Comparison of ENCODE assay signal across 1 cellular context in genomic region chr19:54160182-54160811, GRCh38.
A peak's percentile ranks its signal among the peaks of the same experiment; 100 is the strongest.
TF ChIP-seq lines count a peak whose summit lies in the region.

No MANE protein-coding gene starts in this region.

TF ChIP-seq in HEK293, 187 proteins besides CTCF, POLR2A, EP300 and RAD21 (continued from another document):
- TF ChIP-seq TSHZ1 (tag by site-specific recombination; IDR thresholded peaks at IDR 0.05; ENCODE audit: borderline replicate concordance), result no peak
- TF ChIP-seq ZFP41 (tag by site-specific recombination; IDR thresholded peaks at IDR 0.05; ENCODE audit: borderline replicate concordance), result no peak
- TF ChIP-seq ZNF404 (tag by site-specific recombination; IDR thresholded peaks at IDR 0.05), result no peak
- peak; percentile 58; the same call in 1 of the 2 replicates for TF ChIP-seq ZFP37 (tag by site-specific recombination; IDR thresholded peaks at IDR 0.05)
- TF ChIP-seq ZFHX2 (tag by site-specific recombination; conservative IDR thresholded peaks at IDR 0.05), result peak; percentile 92
- no peak; the same call in 1 of the 2 replicates for TF ChIP-seq ZSCAN30 (tag by site-specific recombination; IDR thresholded peaks at IDR 0.05)
- TF ChIP-seq ZNF623 (tag by site-specific recombination; IDR thresholded peaks at IDR 0.05), result no peak
- TF ChIP-seq ZNF19 (tag by site-specific recombination; IDR thresholded peaks at IDR 0.05; ENCODE audit: low read depth), result no peak
- TF ChIP-seq SP7 (tag by site-specific recombination; IDR thresholded peaks at IDR 0.05), result no peak
- TF ChIP-seq ZBTB26 (tag by site-specific recombination; optimal IDR thresholded peaks at IDR 0.05), result peak; percentile 9
- peak; percentile 57 for TF ChIP-seq SP2 (tag by site-specific recombination; IDR thresholded peaks at IDR 0.05)
- 0 out of 2 replicates have a peak, but pooled peaks have one; percentile 23 for TF ChIP-seq ZNF24 (tag by site-specific recombination; IDR thresholded peaks at IDR 0.05)
- TF ChIP-seq ZNF704 (tag by site-specific recombination; IDR thresholded peaks at IDR 0.05), result no peak
- peak; percentile 55; the same call in 1 of the 2 replicates for TF ChIP-seq ZNF2 (tag by site-specific recombination; IDR thresholded peaks at IDR 0.05)
- 0 out of 2 replicates have a peak, but pooled peaks have one; percentile 70 for TF ChIP-seq ZNF660 (tag by site-specific recombination; IDR thresholded peaks at IDR 0.05)
- no peak for TF ChIP-seq MEIS1 (CRISPR knock-in tag; IDR thresholded peaks at IDR 0.05; ENCODE audit: borderline replicate concordance)
- 0 out of 2 replicates have a peak, but pooled peaks have one; percentile 20 for TF ChIP-seq ZEB2 (tag by site-specific recombination; IDR thresholded peaks at IDR 0.05)
- TF ChIP-seq ZNF514 (tag by site-specific recombination; IDR thresholded peaks at IDR 0.05), result no peak
- peak; percentile 30 for TF ChIP-seq GLIS2 (tag by site-specific recombination; IDR thresholded peaks at IDR 0.05)
- TF ChIP-seq KLF8 (tag by site-specific recombination; IDR thresholded peaks at IDR 0.05), result peak; percentile 59; the same call in 1 of the 2 replicates
